ENCODE assay signal across 14 cellular contexts in the genomic region with DNA sequence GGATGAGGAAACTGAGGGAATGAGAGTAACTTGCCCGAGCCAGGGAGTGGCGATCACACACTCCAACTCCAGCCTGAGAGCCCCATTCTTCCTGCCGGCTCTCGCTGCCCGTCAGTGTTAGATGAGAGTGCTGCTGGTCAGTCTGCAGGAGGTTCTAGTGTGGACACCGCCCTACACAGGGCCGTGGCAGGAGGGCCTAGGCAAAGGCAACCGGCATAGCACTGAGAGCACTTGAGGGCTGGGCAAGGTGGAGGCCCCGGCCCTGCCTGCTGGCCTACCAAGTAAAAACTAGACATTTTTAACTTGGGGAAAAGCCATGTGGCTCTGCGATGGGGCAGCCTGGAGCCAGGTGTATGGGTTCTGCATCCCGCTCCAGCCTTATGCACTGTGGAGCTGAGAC.
DNase-seq lines count a peak whose midpoint lies in the region; ATAC-seq and TF ChIP-seq lines count a peak whose summit lies in the region.
"Had no signal": no experiment of that assay in that cellular context is flagged by ENCODE, and none has a peak within 500 bp of the region (broad histone marks: within the 10 kb centered on the region; RNA-seq: fewer than 3 reads in every experiment).

No MANE protein-coding gene starts in this region.

- WGBS in right lobe of liver (ENCODE audit: insufficient coverage, low coverage, low lambda C conversion rate, missing lambda C conversion rate): 97% methylated on average over 6 of the region's 11 CpGs

- H3K9me3 Mint-ChIP-seq in T-cell: no peaks in the 10 kb centered on the region
- H3K9me3 Mint-ChIP-seq: brain, H9 had no signal

- H3K9me3 ChIP-seq in left ventricle myocardium inferior (replicated peaks): no peaks in the 10 kb centered on the region
- no peaks in the 10 kb centered on the region for H3K9me3 ChIP-seq in right lobe of liver
- H3K9me3 ChIP-seq: BE2C, thoracic aorta had no signal

- H3K4me3 ChIP-seq in left ventricle myocardium inferior (no peak overlapping the region), right lobe of liver (no peak overlapping the region)
- H3K4me3 ChIP-seq: thoracic aorta had no signal

- no peak overlapping the region for H3K4me3 Mint-ChIP-seq in T-cell
- H3K4me3 Mint-ChIP-seq: brain, H9 had no signal

- no peak for TF ChIP-seq POLR2A in right lobe of liver (IDR thresholded peaks at IDR 0.05)

- peaks cover 51% of the 10 kb centered on the region for H3K36me3 ChIP-seq in left ventricle myocardium inferior
- H3K36me3 ChIP-seq in right lobe of liver: peaks cover 3 to 51% (median 20%) of the 10 kb centered on the region in 4 donors

- peaks cover 18% of the 10 kb centered on the region for H3K4me1 ChIP-seq in left ventricle myocardium inferior
- H3K4me1 ChIP-seq in right lobe of liver: no peaks in the 10 kb centered on the region
- H3K4me1 ChIP-seq: BE2C had no signal

- peak; percentile 2 for DNase-seq in left ventricle myocardium inferior
- no peak for DNase-seq in left cardiac atrium
- peak in 1 of 34 experiments; percentile 2 for DNase-seq in T-cell
- peak in 2 of 3 donors; percentile 34 to 40 for DNase-seq in right lobe of liver
- DNase-seq in glomerular visceral epithelial cell (ENCODE audit: extremely low spot score): no peak
- no peak for DNase-seq in GM19238 (ENCODE audit: insufficient read length, low spot score)
- no peak for DNase-seq in activated gamma-delta T cell treated with Interleukin-2 at 50 U/mL for 16 hours
- DNase-seq: DMS 273 treated with DMSO at 0.1 percent for 48 hours, NCI-H226, SHP77 treated with DMSO at 0.1 percent for 48 hours had no signal

- H3K27ac Mint-ChIP-seq in T-cell: peak overlapping the region; percentile 89
- H3K27ac Mint-ChIP-seq: H9 had no signal

- TF ChIP-seq CTCF in left ventricle myocardium inferior (IDR thresholded peaks at IDR 0.05; ENCODE audit: borderline replicate concordance) (no peak), right lobe of liver (IDR thresholded peaks at IDR 0.05) (no peak)

- CTCF ChIA-PET in T-cell (lab: Charles Lee): interaction anchor here (0.7 to 3.4 kb wide), 4 partner anchors 65 to 95 kb away, joined by 3 to 19 read pairs (median 8); no protein-coding TSS in a partner anchor

- H3K27me3 Mint-ChIP-seq in T-cell: no peaks in the 10 kb centered on the region
- H3K27me3 Mint-ChIP-seq: brain had no signal

- intact Hi-C loops in left ventricle myocardium inferior (cut with micrococcal nuclease) (loop anchor here (5.0 kb wide), 1 partner anchor 163 kb away; no protein-coding TSS in a partner anchor), left cardiac atrium (cut with DNase I) (loop anchor here (2.0 kb wide), 2 partner anchors 65 to 165 kb away; no protein-coding TSS in a partner anchor), right lobe of liver (cut with DNase I) (loop anchor here (2.0 to 10.0 kb wide), 2 partner anchors 101 to 165 kb away; no protein-coding TSS in a partner anchor)

- H3K27me3 ChIP-seq in left ventricle myocardium inferior (ENCODE audit: low read depth) (no peaks in the 10 kb centered on the region), right lobe of liver (no peaks in the 10 kb centered on the region)
- H3K27me3 ChIP-seq: BE2C had no signal

- no peak for ATAC-seq in left cardiac atrium
- no peak for ATAC-seq in T-cell (replicated peaks in 1 of 4)
- ATAC-seq in right lobe of liver: no peak

- H3K36me3 Mint-ChIP-seq in T-cell: peaks cover 20% of the 10 kb centered on the region

- H3K4me1 Mint-ChIP-seq in T-cell: peaks cover 20 to 27% (median 26%) of the 10 kb centered on the region in 3 donors

- POLR2A ChIA-PET in T-cell (lab: Charles Lee): no interaction called here

- no peak overlapping the region for H3K27ac ChIP-seq in left ventricle myocardium inferior (replicated peaks)
- H3K27ac ChIP-seq in right lobe of liver: no peak overlapping the region
- H3K27ac ChIP-seq: thoracic aorta had no signal

Comparison
In these comparisons a context has a peak if more than half of its experiments do, and no peak if none do; other contexts are left out.
1. DNase-seq: peak in left ventricle myocardium inferior (single experiment) and right lobe of liver (2 of 3); none in left cardiac atrium (single experiment), glomerular visceral epithelial cell (single experiment), GM19238 (single experiment) and activated gamma-delta T cell treated with Interleukin-2 at 50 U/mL for 16 hours (single experiment).